22 cellular contexts compared by ENCODE assay signal in genomic region chr5:153798830-153799229, GRCh38.
"Had no signal": no experiment of that assay in that cellular context is flagged by ENCODE, and none has a peak within 500 bp of the region (broad histone marks: within the 10 kb centered on the region; RNA-seq: fewer than 3 reads in every experiment).

No MANE protein-coding gene starts in this region.

- FAIRE-seq: endometrium, kidney had no signal

- H3K79me2 ChIP-seq: hepatocyte had no signal

- H3K36me3 ChIP-seq: esophagus muscularis mucosa, neutrophil, sigmoid colon, stomach had no signal

- H3K4me3 ChIP-seq: coronary artery, esophagus muscularis mucosa, hepatocyte, lung, psoas muscle, sigmoid colon, skin epidermis, stomach had no signal

- DNase-seq: effector CD4-positive, alpha-beta T cell; kidney; left cardiac atrium; left ventricle myocardium superior; mesenchymal stem cell; midbrain; psoas muscle; sigmoid colon; stimulated activated CD4-positive, alpha-beta T cell treated with anti-CD3 and anti-CD28 coated beads, Interleukin-2, amount 100 ng/mL, for 24 hours; stimulated activated naive CD4-positive, alpha-beta T cell; stomach; substantia nigra; trophoblast cell had no signal

- H3K27ac ChIP-seq: coronary artery, epithelial cell of prostate, esophagus muscularis mucosa, hepatocyte, neutrophil, psoas muscle, sigmoid colon, skin epidermis, stomach had no signal

- H2AFZ ChIP-seq: hepatocyte had no signal

- H3K4me1 ChIP-seq: esophagus muscularis mucosa, psoas muscle, sigmoid colon, stomach had no signal

- H3K4me2 ChIP-seq: hepatocyte had no signal

- H3K9me3 ChIP-seq: esophagus muscularis mucosa, neutrophil, psoas muscle, sigmoid colon, stomach had no signal

- ATAC-seq: left cardiac atrium; left ventricle myocardium superior; natural killer cell treated with Interleukin-12 subunit alpha and Interleukin-12 subunit beta and Interleukin-15 and Interleukin-18, amount 100 ng/mL, for 72 hours; psoas muscle had no signal

- H3K27me3 ChIP-seq: esophagus muscularis mucosa, hepatocyte, neutrophil, sigmoid colon, stomach had no signal
